Comparison of ENCODE assay signal across 14 cellular contexts in genomic region chr3:180306691-180307090, GRCh38.
DNase-seq lines count a peak whose midpoint lies in the region; ATAC-seq and TF ChIP-seq lines count a peak whose summit lies in the region.
"Had no signal": no experiment of that assay in that cellular context is flagged by ENCODE, and none has a peak within 500 bp of the region (broad histone marks: within the 10 kb centered on the region; RNA-seq: fewer than 3 reads in every experiment).

No MANE protein-coding gene starts in this region.

- no peaks in the 10 kb centered on the region for H3K9me3 ChIP-seq in osteoblast (ENCODE audit: low read depth, low read length)
- H3K9me3 ChIP-seq in effector memory CD4-positive, alpha-beta T cell (ENCODE audit: control insufficient read depth, low read length), result no peaks in the 10 kb centered on the region
- H3K9me3 ChIP-seq: gastrocnemius medialis, left lung, neutrophil had no signal

- H3K27ac ChIP-seq in osteoblast (ENCODE audit: low read depth, low read length), result no peak overlapping the region
- H3K27ac ChIP-seq in effector memory CD4-positive, alpha-beta T cell (ENCODE audit: insufficient read depth, low read length, poor library complexity, severe bottlenecking), result no peak overlapping the region
- H3K27ac ChIP-seq: gastrocnemius medialis, left lung, neutrophil had no signal

- no peak overlapping the region for H3K27ac Mint-ChIP-seq in effector memory CD8-positive, alpha-beta T cell
- H3K27ac Mint-ChIP-seq: activated naive CD4-positive, alpha-beta T cell treated with anti-CD3 and anti-CD28 coated beads, Interleukin-2, amount 10 ng/mL, durations not matched to agents 7 days and 5 days; stimulated activated memory B cell treated with anti-CD40 and anti-IgM and Interleukin-4, amounts not matched to agents 10 μg/mL and 1 μg/mL and 100 μg/mL, for 72 hours had no signal

- peak overlapping the region; percentile 1 for H3K4me2 ChIP-seq in osteoblast (ENCODE audit: insufficient read depth, low read length)

- no peak overlapping the region for H3K4me3 ChIP-seq in osteoblast (ENCODE audit: insufficient read depth, low read length)
- no peak overlapping the region for H3K4me3 ChIP-seq in effector memory CD4-positive, alpha-beta T cell (ENCODE audit: insufficient read depth, low read depth, low read length, poor library complexity, severe bottlenecking)
- H3K4me3 ChIP-seq: gastrocnemius medialis, left lung had no signal

- ATAC-seq in left lobe of liver, result no peak
- no peak for ATAC-seq in effector memory CD8-positive, alpha-beta T cell (replicated peaks)
- ATAC-seq: left lung; stimulated activated memory B cell treated with anti-CD40 and anti-IgM and Interleukin-4, amounts not matched to agents 10 μg/mL and 1 μg/mL and 100 μg/mL, for 72 hours had no signal

- H3K9me3 Mint-ChIP-seq in effector memory CD8-positive, alpha-beta T cell, result no peaks in the 10 kb centered on the region
- H3K9me3 Mint-ChIP-seq: activated naive CD4-positive, alpha-beta T cell treated with anti-CD3 and anti-CD28 coated beads, Interleukin-2, amount 10 ng/mL, durations not matched to agents 7 days and 5 days; stimulated activated memory B cell treated with anti-CD40 and anti-IgM and Interleukin-4, amounts not matched to agents 10 μg/mL and 1 μg/mL and 100 μg/mL, for 72 hours had no signal

- TF ChIP-seq CTCF in osteoblast (IDR thresholded peaks at IDR 0.05; ENCODE audit: extremely low read depth, low read depth, low read length), result no peak

- no peak overlapping the region for H2AFZ ChIP-seq in osteoblast (ENCODE audit: low read length)

- no peak overlapping the region for H3K4me3 Mint-ChIP-seq in effector memory CD8-positive, alpha-beta T cell
- H3K4me3 Mint-ChIP-seq: activated naive CD4-positive, alpha-beta T cell treated with anti-CD3 and anti-CD28 coated beads, Interleukin-2, amount 10 ng/mL, durations not matched to agents 7 days and 5 days; stimulated activated memory B cell treated with anti-CD40 and anti-IgM and Interleukin-4, amounts not matched to agents 10 μg/mL and 1 μg/mL and 100 μg/mL, for 72 hours had no signal

- H3K36me3 ChIP-seq in osteoblast (ENCODE audit: insufficient read depth, low read length), result no peaks in the 10 kb centered on the region
- no peaks in the 10 kb centered on the region for H3K36me3 ChIP-seq in effector memory CD4-positive, alpha-beta T cell (ENCODE audit: control insufficient read depth, insufficient read depth, low read length)
- H3K36me3 ChIP-seq: gastrocnemius medialis, left lung, neutrophil had no signal

- no peaks in the 10 kb centered on the region for H4K20me1 ChIP-seq in osteoblast (ENCODE audit: insufficient read depth, low read length)

- no peaks in the 10 kb centered on the region for H3K4me1 Mint-ChIP-seq in effector memory CD8-positive, alpha-beta T cell (ENCODE audit: low read depth in 2 of 2)
- H3K4me1 Mint-ChIP-seq: activated naive CD4-positive, alpha-beta T cell treated with anti-CD3 and anti-CD28 coated beads, Interleukin-2, amount 10 ng/mL, durations not matched to agents 7 days and 5 days; stimulated activated memory B cell treated with anti-CD40 and anti-IgM and Interleukin-4, amounts not matched to agents 10 μg/mL and 1 μg/mL and 100 μg/mL, for 72 hours had no signal

- no peaks in the 10 kb centered on the region for H3K4me1 ChIP-seq in osteoblast (ENCODE audit: insufficient read depth, low read length)
- no peaks in the 10 kb centered on the region for H3K4me1 ChIP-seq in effector memory CD4-positive, alpha-beta T cell (ENCODE audit: control insufficient read depth, insufficient read depth, low read length, poor library complexity, severe bottlenecking)
- H3K4me1 ChIP-seq: left lung had no signal

- H3K36me3 Mint-ChIP-seq in effector memory CD8-positive, alpha-beta T cell (ENCODE audit: insufficient read depth), result no peaks in the 10 kb centered on the region
- H3K36me3 Mint-ChIP-seq: activated naive CD4-positive, alpha-beta T cell treated with anti-CD3 and anti-CD28 coated beads, Interleukin-2, amount 10 ng/mL, durations not matched to agents 7 days and 5 days; stimulated activated memory B cell treated with anti-CD40 and anti-IgM and Interleukin-4, amounts not matched to agents 10 μg/mL and 1 μg/mL and 100 μg/mL, for 72 hours had no signal

- no peaks in the 10 kb centered on the region for H3K27me3 Mint-ChIP-seq in effector memory CD8-positive, alpha-beta T cell
- H3K27me3 Mint-ChIP-seq: activated naive CD4-positive, alpha-beta T cell treated with anti-CD3 and anti-CD28 coated beads, Interleukin-2, amount 10 ng/mL, durations not matched to agents 7 days and 5 days; stimulated activated memory B cell treated with anti-CD40 and anti-IgM and Interleukin-4, amounts not matched to agents 10 μg/mL and 1 μg/mL and 100 μg/mL, for 72 hours had no signal

- no peaks in the 10 kb centered on the region for H3K27me3 ChIP-seq in osteoblast (ENCODE audit: insufficient read depth, low read length)
- H3K27me3 ChIP-seq in effector memory CD4-positive, alpha-beta T cell (replicated peaks; ENCODE audit: control insufficient read depth, insufficient read depth, low read length, poor library complexity, severe bottlenecking), result no peaks in the 10 kb centered on the region
- H3K27me3 ChIP-seq: gastrocnemius medialis, left lung, neutrophil had no signal

- peak; percentile 87 for DNase-seq in DMS53 treated with DMSO at 0.1 percent for 48 hours (lab: John Stamatoyannopoulos, UW; ENCODE audit: unreplicated experiment)
- DNase-seq in NCI-H2196 (lab: John Stamatoyannopoulos, UW; ENCODE audit: unreplicated experiment), result peak; percentile 45
- DNase-seq in epidermal melanocyte (ENCODE audit: insufficient read length, low spot score), result peak; percentile 27
- no peak for DNase-seq in osteoblast (ENCODE audit: insufficient read length, low spot score, missing footprints)
- DNase-seq in left lobe of liver (ENCODE audit: low spot score), result no peak
- no peak for DNase-seq in effector memory CD8-positive, alpha-beta T cell
- no peak for DNase-seq in NCI-H1092 treated with DMSO at 0.1 percent for 48 hours (lab: John Stamatoyannopoulos, UW)
- DNase-seq in effector memory CD4-positive, alpha-beta T cell, result no peak
- DNase-seq: activated naive CD4-positive, alpha-beta T cell treated with anti-CD3 and anti-CD28 coated beads, Interleukin-2, amount 10 ng/mL, durations not matched to agents 7 days and 5 days; gastrocnemius medialis; left lung; stimulated activated CD4-positive, alpha-beta T cell treated with anti-CD3 and anti-CD28 coated beads, Interleukin-1b, Interleukin-23, amount 100 ng/mL, for 48 hours had no signal

- H3K79me2 ChIP-seq in osteoblast (ENCODE audit: insufficient read depth, low read length), result no peaks in the 10 kb centered on the region

Comparison
In these comparisons a context has a peak if more than half of its experiments do, and no peak if none do; other contexts are left out.
1. DNase-seq: peak in DMS53 treated with DMSO at 0.1 percent for 48 hours (single experiment), NCI-H2196 (single experiment) and epidermal melanocyte (single experiment); none in osteoblast (single experiment), left lobe of liver (single experiment), effector memory CD8-positive, alpha-beta T cell (0 of 3), NCI-H1092 treated with DMSO at 0.1 percent for 48 hours (single experiment) and effector memory CD4-positive, alpha-beta T cell (0 of 3).